ENCODE assay signal across 20 cellular contexts in genomic region chr9:126112135-126112720, GRCh38.
DNase-seq lines count a peak whose midpoint lies in the region; ATAC-seq and TF ChIP-seq lines count a peak whose summit lies in the region.
"Had no signal": no experiment of that assay in that cellular context is flagged by ENCODE, and none has a peak within 500 bp of the region (broad histone marks: within the 10 kb centered on the region; RNA-seq: fewer than 3 reads in every experiment).

No MANE protein-coding gene starts in this region.

- no peak overlapping the region for H2BK12ac ChIP-seq in H9 (ENCODE audit: insufficient read length, low read depth, low read length)

- no peak overlapping the region for H2BK15ac ChIP-seq in H9 (ENCODE audit: low read depth, low read length)

- no peaks in the 10 kb centered on the region for H3K79me2 ChIP-seq in H9 (ENCODE audit: insufficient read depth, low read length)

- peaks cover 15% of the 10 kb centered on the region for H3K27me3 Mint-ChIP-seq in H9 (ENCODE audit: low read depth)

- peak; percentile 26 for DNase-seq in H9
- peak; percentile 13 for DNase-seq in RPMI8226
- DNase-seq in left colon = peak in 1 of 2 donors; percentile 66
- peak; percentile 56 for DNase-seq in stomach
- DNase-seq in DMS53 (lab: John Stamatoyannopoulos, UW) = no peak
- DNase-seq in kidney tubule cell (ENCODE audit: low spot score) = no peak
- DNase-seq in HCEC 1CT = no peak
- DNase-seq: CD4-positive, alpha-beta memory T cell; DMS153; GF-D8; GM23248; Kasumi-1; MM.1S; NCI-H1092; NCI-H1436 treated with DMSO at 0.1 percent for 48 hours; NCI-H2081 treated with DMSO at 0.1 percent for 48 hours; NCI-H82; PC-9 had no signal

- no peaks in the 10 kb centered on the region; the same call in 1 of the 2 replicates for H3K27me3 ChIP-seq in H9 (ENCODE audit: insufficient read depth, low read length)
- H3K27me3 ChIP-seq in stomach = peaks cover 0 to 49% (median 4%) of the 10 kb centered on the region in 3 donors
- H3K27me3 ChIP-seq: BLaER1 had no signal

- TF ChIP-seq POLR2A in stomach (IDR thresholded peaks at IDR 0.05) = no peak

- no peak overlapping the region for H3K14ac ChIP-seq in H9 (ENCODE audit: insufficient read depth, low read length)

- no peaks in the 10 kb centered on the region for H3K36me3 ChIP-seq in stomach
- H3K36me3 ChIP-seq: BLaER1 had no signal

- no peak overlapping the region for H3K4me3 Mint-ChIP-seq in H9
- H3K4me3 Mint-ChIP-seq: CD4-positive, alpha-beta memory T cell had no signal

- no peak overlapping the region for H3K18ac ChIP-seq in H9 (ENCODE audit: insufficient read length, low read depth, low read length)

- no peak overlapping the region for H4K91ac ChIP-seq in H9 (ENCODE audit: insufficient read length, low read depth, low read length)

- no peak overlapping the region for H3K23ac ChIP-seq in H9 (ENCODE audit: insufficient read length, low read depth, low read length)

- WGBS in H9 (ENCODE audit: extremely low coverage, insufficient read length, low lambda C conversion rate) = no CpG with 5 or more reads among the region's 11 CpGs
- 33 to 77% (median 61%) methylated on average over 10 to 11 of the region's 11 CpGs for WGBS in stomach, 5 donors

- H3K9me3 Mint-ChIP-seq in H9 = no peaks in the 10 kb centered on the region; a peak in 1 of 5 replicates

- no peak overlapping the region for H2BK20ac ChIP-seq in H9 (ENCODE audit: low read depth, low read length, poor library complexity, severe bottlenecking)

- no peak overlapping the region for H3K4ac ChIP-seq in H9 (ENCODE audit: low read depth, low read length)

- H3K4me3 ChIP-seq in stomach = no peak overlapping the region
- H3K4me3 ChIP-seq: A549, BLaER1, GM23248, PC-9 had no signal

- no peak overlapping the region for H3K27ac Mint-ChIP-seq in H9
- H3K27ac Mint-ChIP-seq: CD4-positive, alpha-beta memory T cell had no signal

- H4K20me1 ChIP-seq in H9 (ENCODE audit: control insufficient read depth, insufficient read depth, insufficient read length) = no peaks in the 10 kb centered on the region
- H4K20me1 ChIP-seq: BLaER1 had no signal

- H4K5ac ChIP-seq in H9 (ENCODE audit: insufficient read length, low read depth, low read length) = no peak overlapping the region

- no peaks in the 10 kb centered on the region for H3K4me1 Mint-ChIP-seq in H9
- H3K4me1 Mint-ChIP-seq: CD4-positive, alpha-beta memory T cell had no signal

- H3K36me3 Mint-ChIP-seq in H9 (ENCODE audit: insufficient read depth in 1 of 3, low read depth in 3 of 3) = no peaks in the 10 kb centered on the region
- H3K36me3 Mint-ChIP-seq: CD4-positive, alpha-beta memory T cell had no signal

- H2AK5ac ChIP-seq in H9 (ENCODE audit: insufficient read length, low read length) = no peak overlapping the region

- H2BK5ac ChIP-seq in H9 (ENCODE audit: insufficient read length, low read length) = no peak overlapping the region

- H3K9me3 ChIP-seq in H9 (ENCODE audit: control insufficient read depth, low read depth, low read length) = no peaks in the 10 kb centered on the region
- H3K9me3 ChIP-seq in stomach = no peaks in the 10 kb centered on the region
- H3K9me3 ChIP-seq: A549, BLaER1 had no signal

- H2AFZ ChIP-seq in H9 (ENCODE audit: low read length) = no peak overlapping the region
- H2AFZ ChIP-seq: GM23248, PC-9 had no signal

- no peak overlapping the region for H2BK120ac ChIP-seq in H9 (ENCODE audit: low read depth, low read length, poor library complexity, severe bottlenecking)

- intact Hi-C loops in left colon (cut with DNase I, micrococcal nuclease) = no loop called here
- intact Hi-C loops in stomach (cut with DNase I; ENCODE audit: low total_unique reads) = no loop called here

- no peak for TF ChIP-seq EP300 in stomach (IDR thresholded peaks at IDR 0.05)

- TF ChIP-seq CTCF in H9 (conservative IDR thresholded peaks at IDR 0.05) = no peak
- TF ChIP-seq CTCF in stomach (IDR thresholded peaks at IDR 0.05) = no peak

- no peak overlapping the region for H4K8ac ChIP-seq in H9 (replicated peaks; ENCODE audit: insufficient read length, low read depth, low read length)

- peak; percentile 67 for ATAC-seq in left colon
- ATAC-seq: A549 had no signal

- H3K4me2 ChIP-seq in H9 (ENCODE audit: insufficient read depth, insufficient read length, low read length) = no peak overlapping the region
- H3K4me2 ChIP-seq: A549, BLaER1, PC-9 had no signal

- H3K23me2 ChIP-seq in H9 (ENCODE audit: insufficient read length, low read depth, low read length, poor library complexity, severe bottlenecking) = peaks cover 3% of the 10 kb centered on the region

- H3T11ph ChIP-seq in H9 (ENCODE audit: low read length) = no peak overlapping the region

- H3K4me1 ChIP-seq in H9 (ENCODE audit: insufficient read depth, low read length) (no peaks in the 10 kb centered on the region), stomach (no peaks in the 10 kb centered on the region)
- H3K4me1 ChIP-seq: A549 had no signal

- H3K27ac ChIP-seq in H9 (ENCODE audit: insufficient read length, low read depth, low read length) (no peak overlapping the region), stomach (no peak overlapping the region)
- H3K27ac ChIP-seq: A549, BLaER1, GM23248, PC-9 had no signal

- no peaks in the 10 kb centered on the region for H3K79me1 ChIP-seq in H9 (ENCODE audit: insufficient read depth, low read depth, low read length, poor library complexity, severe bottlenecking)

- no peak overlapping the region for H3K9ac ChIP-seq in H9 (ENCODE audit: extremely low read depth, insufficient read length, low read length)
- H3K9ac ChIP-seq: BLaER1, GM23248 had no signal

- no peak overlapping the region for H3K56ac ChIP-seq in H9 (ENCODE audit: insufficient read length, low read depth, low read length)

Comparison
In these comparisons a context has a peak if more than half of its experiments do, and no peak if none do; other contexts are left out.
1. DNase-seq: peak in H9 (single experiment), RPMI8226 (single experiment) and stomach (single experiment); none in DMS53 (single experiment), kidney tubule cell (single experiment) and HCEC 1CT (single experiment).